ENCODE assay signal across 17 cellular contexts in genomic region chr14:62934439-62934838, GRCh38.
A peak's percentile ranks its signal among the peaks of the same experiment; 100 is the strongest.
DNase-seq lines count a peak whose midpoint lies in the region; ATAC-seq and TF ChIP-seq lines count a peak whose summit lies in the region.
"Had no signal": no experiment of that assay in that cellular context is flagged by ENCODE, and none has a peak within 500 bp of the region (broad histone marks: within the 10 kb centered on the region; RNA-seq: fewer than 3 reads in every experiment).

No MANE protein-coding gene starts in this region.

- no peak overlapping the region for H3K9ac ChIP-seq in HUES64 (ENCODE audit: low read depth, low read length)
- H3K9ac ChIP-seq: GM23248 had no signal

- H3K4me3 ChIP-seq in HAP-1 = no peak overlapping the region
- no peak overlapping the region for H3K4me3 ChIP-seq in HUES64 (ENCODE audit: low read length)
- no peak overlapping the region for H3K4me3 ChIP-seq in CD8-positive, alpha-beta T cell (ENCODE audit: low read depth, low read length)
- H3K4me3 ChIP-seq in Caco-2 (ENCODE audit: low read depth, low read length) = no peak overlapping the region
- H3K4me3 ChIP-seq: GM23248, K562 had no signal

- H3K36me3 Mint-ChIP-seq in nephron progenitor cell (ENCODE audit: low read depth) = peaks cover 5% of the 10 kb centered on the region
- no peaks in the 10 kb centered on the region for H3K36me3 Mint-ChIP-seq in CD8-positive, alpha-beta T cell
- H3K36me3 Mint-ChIP-seq in Caco-2 (ENCODE audit: insufficient read depth, unreplicated experiment) = no peaks in the 10 kb centered on the region
- H3K36me3 Mint-ChIP-seq in glutamatergic neuron (ENCODE audit: unreplicated experiment) = no peaks in the 10 kb centered on the region
- H3K36me3 Mint-ChIP-seq: CD4-positive, alpha-beta memory T cell had no signal

- DNase-seq in HAP-1 (ENCODE audit: low spot score in 2 of 2) (peak; percentile 38 to 81), NCI-H2107 treated with DMSO at 0.1 percent for 48 hours (lab: John Stamatoyannopoulos, UW; ENCODE audit: unreplicated experiment) (peak; percentile 87), nephron progenitor cell (no peak), Caco-2 (no peak), glutamatergic neuron (no peak)
- no peak for DNase-seq in CD8-positive, alpha-beta T cell
- DNase-seq: BE2C; CD4-positive, alpha-beta memory T cell; COR-L47; DND-41; GDM1; GM23248; H7 had no signal

- WGBS in HUES64 = 56% methylated on average over 3 of the region's 3 CpGs

- peak overlapping the region; percentile 43; the same call in 1 of the 2 replicates for H3K27ac ChIP-seq in HUES64 (ENCODE audit: low read depth, low read length)
- no peak overlapping the region for H3K27ac ChIP-seq in CD8-positive, alpha-beta T cell (ENCODE audit: low read depth, low read length)
- H3K27ac ChIP-seq: C4-2B, GM23248 had no signal

- H3K27ac Mint-ChIP-seq in nephron progenitor cell (peak overlapping the region; percentile 3), Caco-2 (ENCODE audit: unreplicated experiment) (no peak overlapping the region), glutamatergic neuron (ENCODE audit: unreplicated experiment) (no peak overlapping the region)
- H3K27ac Mint-ChIP-seq in CD8-positive, alpha-beta T cell = no peak overlapping the region
- H3K27ac Mint-ChIP-seq: CD4-positive, alpha-beta memory T cell had no signal

- intact Hi-C loops in CD8-positive, alpha-beta T cell (cut with DNase I, micrococcal nuclease) = no loop called here
- intact Hi-C loops in Caco-2 (cut with micrococcal nuclease; ENCODE audit: unreplicated experiment) = no loop called here

- H3K27me3 ChIP-seq in HAP-1 (ENCODE audit: low read depth) (no peaks in the 10 kb centered on the region), HUES64 (ENCODE audit: insufficient read depth, low read length) (no peaks in the 10 kb centered on the region), Caco-2 (replicated peaks; ENCODE audit: control insufficient read depth, insufficient read depth, low read length) (no peaks in the 10 kb centered on the region)
- H3K27me3 ChIP-seq in CD8-positive, alpha-beta T cell (ENCODE audit: insufficient read depth, low read length) = no peaks in the 10 kb centered on the region
- H3K27me3 ChIP-seq: BE2C had no signal

- H3K4me3 Mint-ChIP-seq in nephron progenitor cell (no peak overlapping the region), Caco-2 (ENCODE audit: unreplicated experiment) (no peak overlapping the region), glutamatergic neuron (ENCODE audit: unreplicated experiment) (no peak overlapping the region)
- no peak overlapping the region for H3K4me3 Mint-ChIP-seq in CD8-positive, alpha-beta T cell
- H3K4me3 Mint-ChIP-seq: CD4-positive, alpha-beta memory T cell had no signal

- peaks cover 15% of the 10 kb centered on the region for H3K4me1 Mint-ChIP-seq in nephron progenitor cell
- H3K4me1 Mint-ChIP-seq in CD8-positive, alpha-beta T cell (ENCODE audit: low read depth) = no peaks in the 10 kb centered on the region
- H3K4me1 Mint-ChIP-seq in Caco-2 (ENCODE audit: low read depth, unreplicated experiment) = no peaks in the 10 kb centered on the region
- peaks cover 3% of the 10 kb centered on the region for H3K4me1 Mint-ChIP-seq in glutamatergic neuron (ENCODE audit: low read depth, unreplicated experiment)
- H3K4me1 Mint-ChIP-seq: CD4-positive, alpha-beta memory T cell had no signal

- H3K4me1 ChIP-seq in HAP-1 = peaks cover 26% of the 10 kb centered on the region
- H3K4me1 ChIP-seq in HUES64 (ENCODE audit: insufficient read depth, low read length) = peaks cover 16% of the 10 kb centered on the region
- H3K4me1 ChIP-seq in CD8-positive, alpha-beta T cell (ENCODE audit: insufficient read depth, low read length) = no peaks in the 10 kb centered on the region
- no peaks in the 10 kb centered on the region for H3K4me1 ChIP-seq in Caco-2
- H3K4me1 ChIP-seq: BE2C had no signal

- H3K9me3 ChIP-seq in HAP-1 = no peaks in the 10 kb centered on the region; the same call in 1 of the 2 replicates
- no peaks in the 10 kb centered on the region for H3K9me3 ChIP-seq in HUES64 (ENCODE audit: insufficient read depth, low read depth, low read length)
- no peaks in the 10 kb centered on the region for H3K9me3 ChIP-seq in CD8-positive, alpha-beta T cell (ENCODE audit: low read length)
- no peaks in the 10 kb centered on the region for H3K9me3 ChIP-seq in Caco-2

- in situ Hi-C loops in HAP-1 (cut with MboI; ENCODE audit: low sequenced_read_pairs) = no loop called here

- no TSS peak for BruUV-seq in Caco-2 (replicated peaks; lab: Mats Ljungman, UMichigan)

- TF ChIP-seq CTCF in nephron progenitor cell (IDR thresholded peaks at IDR 0.05) (no peak), Caco-2 (IDR thresholded peaks at IDR 0.05; ENCODE audit: insufficient read depth in 1 of 2, low read depth in 1 of 2, low read length in 1 of 2, severe bottlenecking in 1 of 2, unreplicated experiment in 1 of 2) (no peak), glutamatergic neuron (IDR thresholded peaks at IDR 0.05; ENCODE audit: partially characterized antibody, unreplicated experiment) (no peak)
- no peak for TF ChIP-seq CTCF in CD8-positive, alpha-beta T cell (IDR thresholded peaks at IDR 0.05)

- ATAC-seq in CD8-positive, alpha-beta T cell = no peak
- ATAC-seq in GM21526 (IDR thresholded peaks at IDR 0.05; ENCODE audit: low FRiP score, unreplicated experiment) = no peak
- ATAC-seq: K562 had no signal

- H3K9me3 Mint-ChIP-seq in nephron progenitor cell (no peaks in the 10 kb centered on the region), Caco-2 (ENCODE audit: unreplicated experiment) (no peaks in the 10 kb centered on the region), glutamatergic neuron (ENCODE audit: unreplicated experiment) (no peaks in the 10 kb centered on the region)
- peaks cover 11% of the 10 kb centered on the region for H3K9me3 Mint-ChIP-seq in CD8-positive, alpha-beta T cell

- CTCF ChIA-PET in CD8-positive, alpha-beta T cell (lab: Charles Lee) = no interaction called here
- CTCF ChIA-PET in Caco-2 (lab: Charles Lee) = no interaction called here

- POLR2A ChIA-PET in CD8-positive, alpha-beta T cell (lab: Charles Lee) = no interaction called here
- POLR2A ChIA-PET in Caco-2 (lab: Charles Lee) = no interaction called here

- H3K27me3 Mint-ChIP-seq in nephron progenitor cell (ENCODE audit: low read depth, poor library complexity) (no peaks in the 10 kb centered on the region), Caco-2 (ENCODE audit: insufficient read depth, unreplicated experiment) (peaks cover 2% of the 10 kb centered on the region), glutamatergic neuron (ENCODE audit: unreplicated experiment) (no peaks in the 10 kb centered on the region)
- peaks cover 3% of the 10 kb centered on the region for H3K27me3 Mint-ChIP-seq in CD8-positive, alpha-beta T cell (ENCODE audit: low read depth)
- H3K27me3 Mint-ChIP-seq: CD4-positive, alpha-beta memory T cell had no signal

- no peaks in the 10 kb centered on the region for H3K36me3 ChIP-seq in HAP-1 (replicated peaks)
- H3K36me3 ChIP-seq in HUES64 (ENCODE audit: insufficient read depth, low read length) = no peaks in the 10 kb centered on the region
- no peaks in the 10 kb centered on the region for H3K36me3 ChIP-seq in CD8-positive, alpha-beta T cell (ENCODE audit: insufficient read depth, low read length)
- no peaks in the 10 kb centered on the region for H3K36me3 ChIP-seq in Caco-2 (ENCODE audit: control insufficient read depth, insufficient read depth, low read length)
- H3K36me3 ChIP-seq: BE2C had no signal

Comparison
In these comparisons a context has a peak if more than half of its experiments do, and no peak if none do; other contexts are left out.
1. DNase-seq: peak in HAP-1 (2 of 2) and NCI-H2107 treated with DMSO at 0.1 percent for 48 hours (single experiment); none in nephron progenitor cell (single experiment), CD8-positive, alpha-beta T cell (0 of 7), Caco-2 (0 of 2) and glutamatergic neuron (single experiment).